In genomic region chr5:150113047-150113744, GRCh38 we compare ENCODE assay signal across 12 cellular contexts. TPM values are rescaled to one million over a fixed set of nuclear protein-coding genes. Genes with fewer than 3 reads are reported as not detected.
DNase-seq lines count a peak whose midpoint lies in the region; ATAC-seq and TF ChIP-seq lines count a peak whose summit lies in the region.
"Had no signal": no experiment of that assay in that cellular context is flagged by ENCODE, and none has a peak within 500 bp of the region (broad histone marks: within the 10 kb centered on the region; RNA-seq: fewer than 3 reads in every experiment).

No MANE protein-coding gene starts in this region.

- H3K27me3 ChIP-seq in testis: no peaks in the 10 kb centered on the region

- intact Hi-C loops in testis (cut with DNase I; ENCODE audit: low total_unique reads): no loop called here

- no peak overlapping the region for H3K4me3 ChIP-seq in testis

- no peaks in the 10 kb centered on the region for H3K36me3 ChIP-seq in testis (ENCODE audit: low read depth, missing control alignments)

- peak overlapping the region in 1 of 2 donors; percentile 74 for H3K27ac ChIP-seq in testis

- no peaks in the 10 kb centered on the region for H3K9me3 ChIP-seq in testis

- TF ChIP-seq CTCF in testis (IDR thresholded peaks at IDR 0.05): no peak

- H3K4me1 ChIP-seq in testis: peaks cover 14% of the 10 kb centered on the region

- no peak for ATAC-seq in HG03439 (IDR thresholded peaks at IDR 0.05; ENCODE audit: unreplicated experiment)
- ATAC-seq in GM19324 (IDR thresholded peaks at IDR 0.05; ENCODE audit: low FRiP score, unreplicated experiment): no peak
- ATAC-seq: stimulated activated memory B cell treated with anti-CD40 and anti-IgM and Interleukin-4, amounts not matched to agents 10 μg/mL and 1 μg/mL and 100 μg/mL, for 72 hours had no signal

- peak; percentile 93 for DNase-seq in HPDE6-E6E7 (ENCODE audit: extremely low spot score)
- peak; percentile 73 for DNase-seq in astrocyte of the hippocampus (ENCODE audit: low read depth, low spot score)
- DNase-seq in islet precursor cell: peak; percentile 98
- DNase-seq in testis: peak; percentile 42
- no peak for DNase-seq in COLO668 (lab: John Stamatoyannopoulos, UW; ENCODE audit: unreplicated experiment)
- no peak for DNase-seq in T-helper 1 cell
- DNase-seq: activated naive CD4-positive, alpha-beta T cell treated with anti-CD3 and anti-CD28 coated beads, Interleukin-2, amount 50 U/mL, for 16 hours had no signal

- no peak for TF ChIP-seq POLR2A in testis (IDR thresholded peaks at IDR 0.05)

- WGBS in testis, 2 donors: 53 to 68% methylated on average over 13 to 18 of the region's 18 CpGs

RNA-seq across cellular contexts. Expression of gene CSF1R, which starts 26.8 kb away (rescaled TPM):
- total RNA-seq in testis: 10 to 100 TPM in 1 of 2 donors, 1 to 10 TPM in 1; 4.3 to 15.7 TPM
- 25.4 TPM for polyA plus RNA-seq in testis (ENCODE audit: insufficient read depth, low read depth, low replicate concordance)
- total RNA-seq: pulmonary artery endothelial cell; T-helper 2 cell treated with Interferon-gamma antibody and Interleukin-4, amounts not matched to agents 100 ng/mL and 5 ng/mL, for 36 hours had no signal

RNA-seq across cellular contexts. Expression of gene PDGFRB, which starts 42.4 kb away (rescaled TPM):
- total RNA-seq in testis: 10 to 100 TPM; 71.2 to 87.0 TPM
- polyA plus RNA-seq in testis (ENCODE audit: insufficient read depth, low read depth, low replicate concordance): 61.6 TPM

RNA-seq across cellular contexts. Expression of gene CDX1, which starts 53.4 kb away (rescaled TPM):
- total RNA-seq in testis: 1 to 10 TPM; 3.4 to 5.2 TPM
- 3.4 TPM for polyA plus RNA-seq in testis (ENCODE audit: insufficient read depth, low read depth, low replicate concordance)
- total RNA-seq: pulmonary artery endothelial cell; T-helper 2 cell treated with Interferon-gamma antibody and Interleukin-4, amounts not matched to agents 100 ng/mL and 5 ng/mL, for 36 hours had no signal

Comparison
In these comparisons a context has a peak if more than half of its experiments do, and no peak if none do; other contexts are left out.
1. DNase-seq: peak in HPDE6-E6E7 (single experiment), astrocyte of the hippocampus (single experiment), islet precursor cell (single experiment) and testis (single experiment); none in COLO668 (single experiment) and T-helper 1 cell (0 of 5).